ENCODE assay signal across 8 cellular contexts in genomic region chr14:104563742-104564615, GRCh38. TPM values are rescaled to one million over a fixed set of nuclear protein-coding genes. Genes with fewer than 3 reads are reported as not detected.
A peak's percentile ranks its signal among the peaks of the same experiment; 100 is the strongest.
DNase-seq lines count a peak whose midpoint lies in the region; ATAC-seq lines count a peak whose summit lies in the region.

No MANE protein-coding gene starts in this region.

- no peak overlapping the region for H3K9ac ChIP-seq in adipocyte (ENCODE audit: low read length)

- no peaks in the 10 kb centered on the region for H3K9me3 ChIP-seq in adipocyte (ENCODE audit: control insufficient read depth, low read length)

- no peak overlapping the region for H3K4me3 ChIP-seq in adipocyte (ENCODE audit: low read length)

- H3K27me3 ChIP-seq in adipocyte (replicated peaks; ENCODE audit: control insufficient read depth, insufficient read depth, low read length): peaks cover 50% of the 10 kb centered on the region

- no peaks in the 10 kb centered on the region for H3K36me3 ChIP-seq in adipocyte (ENCODE audit: control insufficient read depth, insufficient read depth, low read length, severe bottlenecking)

- DNase-seq in D341Med (ENCODE audit: low spot score) (peak; percentile 91), Kasumi-1 (lab: John Stamatoyannopoulos, UW) (peak; percentile 20 to 40), SW 1271 (lab: John Stamatoyannopoulos, UW) (peak; percentile 15 to 63), adipocyte (ENCODE audit: low read depth) (peak; percentile 68), left cardiac atrium (peak; percentile 81), retina (peak; percentile 93)

- no peaks in the 10 kb centered on the region for H3K4me1 ChIP-seq in adipocyte (ENCODE audit: control insufficient read depth, insufficient read depth, low read length)

- ATAC-seq in left cardiac atrium (peak; percentile 81 to 86), GM18870 (IDR thresholded peaks at IDR 0.05; ENCODE audit: unreplicated experiment) (no peak), HG03175 (IDR thresholded peaks at IDR 0.05; ENCODE audit: unreplicated experiment) (no peak)

- intact Hi-C loops in left cardiac atrium (cut with DNase I): loop anchor here (2.0 to 10.0 kb wide), 3 partner anchors 427 to 489 kb away; partner anchors contain the start of gene KIF26A (in 1 of the 2)

RNA-seq across cellular contexts. Expression of gene C14orf180, which starts 15.6 kb away (rescaled TPM):
- 10 to 100 TPM; 26.6 to 66.7 TPM for total RNA-seq in left cardiac atrium

RNA-seq across cellular contexts. Expression of gene TMEM179, which starts 40.6 kb away (rescaled TPM):
- 1 to 10 TPM in 1 of 2 donors, under 1 TPM in 1; 0.24 to 1.0 TPM for total RNA-seq in left cardiac atrium

Comparison
In these comparisons a context has a peak if more than half of its experiments do, and no peak if none do; other contexts are left out.
1. DNase-seq: peak in every context shown above with its lines; median percentile 93 in retina; 91 in D341Med; 81 in left cardiac atrium; 68 in adipocyte; 39 in SW 1271; 30 in Kasumi-1.
2. ATAC-seq: peak in left cardiac atrium (2 of 2); none in GM18870 (single experiment) and HG03175 (single experiment).